1 cellular context compared by ENCODE assay signal in genomic region chr9:124594215-124594614, GRCh38.
TF ChIP-seq lines count a peak whose summit lies in the region.

No MANE protein-coding gene starts in this region.

TF ChIP-seq in SK-N-SH treated with all-trans-retinoic acid at 6 μM for 48 hours, 23 proteins besides CTCF, POLR2A, EP300 and RAD21 (continued from another document):
- no peak for TF ChIP-seq GLIS3 (CRISPR knock-in tag; IDR thresholded peaks at IDR 0.05)
- TF ChIP-seq ZNF8 (CRISPR knock-in tag; IDR thresholded peaks at IDR 0.05) = no peak
